8 cellular contexts compared by ENCODE assay signal in the genomic region with DNA sequence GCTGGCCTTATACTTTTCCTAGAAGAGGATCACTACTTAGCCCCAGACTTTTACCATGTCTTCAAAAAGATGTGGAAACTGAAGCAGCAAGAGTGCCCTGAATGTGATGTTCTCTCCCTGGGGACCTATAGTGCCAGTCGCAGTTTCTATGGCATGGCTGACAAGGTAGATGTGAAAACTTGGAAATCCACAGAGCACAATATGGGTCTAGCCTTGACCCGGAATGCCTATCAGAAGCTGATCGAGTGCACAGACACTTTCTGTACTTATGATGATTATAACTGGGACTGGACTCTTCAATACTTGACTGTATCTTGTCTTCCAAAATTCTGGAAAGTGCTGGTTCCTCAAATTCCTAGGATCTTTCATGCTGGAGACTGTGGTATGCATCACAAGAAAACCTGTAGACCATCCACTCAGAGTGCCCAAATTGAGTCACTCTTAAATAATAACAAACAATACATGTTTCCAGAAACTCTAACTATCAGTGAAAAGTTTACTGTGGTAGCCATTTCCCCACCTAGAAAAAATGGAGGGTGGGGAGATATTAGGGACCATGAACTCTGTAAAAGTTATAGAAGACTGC. TPM values are rescaled to one million over a fixed set of nuclear protein-coding genes. Genes with fewer than 3 reads are reported as not detected.
DNase-seq lines count a peak whose midpoint lies in the region; FAIRE-seq and TF ChIP-seq lines count a peak whose summit lies in the region.

No MANE protein-coding gene starts in this region.

- CTCF ChIA-PET in AG04450 (lab: Charles Lee) (interaction anchor here (2.6 to 3.3 kb wide), 2 partner anchors 12 kb away, joined by 17 to 19 read pairs; a partner anchor contains a TSS), MCF 10A (lab: Yijun Ruan, JAX) (interaction anchor here (0.6 to 2.3 kb wide), 6 partner anchors 10 to 938 kb away, joined by 3 to 10 read pairs (median 4); a partner anchor contains a TSS)

- FAIRE-seq in H54 (lab: Jason Lieb, UNC), result no peak

- H3K4me1 ChIP-seq in muscle layer of duodenum (ENCODE audit: control insufficient read depth in 1 of 2, insufficient read depth in 2 of 2, low read length in 2 of 2), result peaks cover 18 to 25% of the 10 kb centered on the region in 2 donors

- peak overlapping the region; percentile 99 for H3K4me3 Mint-ChIP-seq in MCF 10A (ENCODE audit: unreplicated experiment)

- BruUV-seq in MCF 10A (replicated peaks; lab: Mats Ljungman, UMichigan), result TSS peak; percentile 61

- H3K9me3 ChIP-seq in AG04450 (ENCODE audit: control insufficient read depth, insufficient read depth, low read length), result no peaks in the 10 kb centered on the region; the same call in 1 of the 2 replicates
- H3K9me3 ChIP-seq in muscle layer of duodenum (ENCODE audit: control insufficient read depth in 1 of 2, low read length in 2 of 2), result no peaks in the 10 kb centered on the region

- DNase-seq in AG04450 (ENCODE audit: low read depth, low spot score) (no peak), HT-29 (ENCODE audit: low spot score) (peak; percentile 30), MCF 10A (ENCODE audit: unreplicated experiment) (no peak), H54 (ENCODE audit: insufficient read length, low spot score) (no peak), D341Med (ENCODE audit: low spot score) (no peak), NOMO-1 treated with dmso at 0.1 percent for 144 hours (lab: John Stamatoyannopoulos, UW; ENCODE audit: unreplicated experiment) (no peak), NK-92 (lab: John Stamatoyannopoulos, UW; ENCODE audit: unreplicated experiment) (no peak)

- peaks cover 74% of the 10 kb centered on the region for H3K36me3 Mint-ChIP-seq in MCF 10A (ENCODE audit: insufficient read depth, unreplicated experiment)

- TF ChIP-seq CTCF in AG04450 (IDR thresholded peaks at IDR 0.05; ENCODE audit: low read depth, low read length) (no peak), MCF 10A (IDR thresholded peaks at IDR 0.05; ENCODE audit: unreplicated experiment) (no peak)

- H3K27me3 Mint-ChIP-seq in MCF 10A (ENCODE audit: insufficient read depth, unreplicated experiment), result no peaks in the 10 kb centered on the region

- H3K27ac Mint-ChIP-seq in MCF 10A (ENCODE audit: low read depth, unreplicated experiment), result peak overlapping the region; percentile 99

- intact Hi-C loops in MCF 10A (cut with micrococcal nuclease), result loop anchor here (5.0 kb wide), 1 partner anchor 160 kb away; no protein-coding TSS in a partner anchor

- H3K27ac ChIP-seq in AG04450 (ENCODE audit: low read depth, low read length) (no peak overlapping the region), muscle layer of duodenum (ENCODE audit: low read length) (peak overlapping the region; percentile 40)

- H3K4me1 Mint-ChIP-seq in MCF 10A (ENCODE audit: insufficient read depth, unreplicated experiment), result peaks cover 27% of the 10 kb centered on the region

- H3K9me3 Mint-ChIP-seq in MCF 10A (ENCODE audit: unreplicated experiment), result no peaks in the 10 kb centered on the region

- peaks cover 5 to 13% of the 10 kb centered on the region in 2 donors for H3K36me3 ChIP-seq in muscle layer of duodenum (ENCODE audit: control insufficient read depth in 1 of 2, insufficient read depth in 2 of 2, low read length in 2 of 2)

- POLR2A ChIA-PET in AG04450 (lab: Yijun Ruan, JAX), result interaction anchor here (2.5 kb wide), 1 partner anchor 36 kb away, joined by 21 read pairs; a partner anchor contains a TSS
- POLR2A ChIA-PET in MCF 10A (lab: Yijun Ruan, JAX), result interaction anchor here (0.9 to 8.1 kb wide), 9 partner anchors 11 to 150 kb away, joined by 3 to 280 read pairs (median 7); a partner anchor contains a TSS

- no peak for TF ChIP-seq POLR2A in H54 (IDR thresholded peaks at IDR 0.05; ENCODE audit: low read depth, low read length)

- H3K4me3 ChIP-seq in AG04450 (ENCODE audit: low read depth, low read length) (peak overlapping the region; percentile 93), muscle layer of duodenum (ENCODE audit: low read depth in 1 of 2, low read length in 2 of 2) (peak overlapping the region; percentile 90 to 96)

- H3K27me3 ChIP-seq in AG04450 (ENCODE audit: control insufficient read depth, insufficient read depth, low read length) (no peaks in the 10 kb centered on the region), muscle layer of duodenum (ENCODE audit: low read depth, low read length) (no peaks in the 10 kb centered on the region)

RNA-seq across cellular contexts. Expression of a gene that starts 1.5 kb away (rescaled TPM):
- 47.5 and 54.7 TPM in 2 replicates for polyA plus RNA-seq in AG04450 (2011; rRNA removed)
- polyA minus RNA-seq in AG04450 (2011; rRNA and poly(A)+ RNA removed), result 25.8 and 31.1 TPM in 2 replicates
- 35.5 and 36.5 TPM in 2 replicates for total RNA-seq in HT-29 (2014; rRNA removed; shearing (Covaris generic))
- 43.8 and 44.3 TPM in 2 replicates for total RNA-seq in MCF 10A (2022)

RNA-seq across cellular contexts. Expression of a gene that starts 1.7 kb away (rescaled TPM):
- 272 and 295 TPM in 2 replicates for polyA plus RNA-seq in AG04450 (2011; rRNA removed)
- polyA minus RNA-seq in AG04450 (2011; rRNA and poly(A)+ RNA removed), result 68.1 and 81.9 TPM in 2 replicates
- total RNA-seq in HT-29 (2014; rRNA removed; shearing (Covaris generic)), result 114 and 130 TPM in 2 replicates
- total RNA-seq in MCF 10A (2022), result 257 and 299 TPM in 2 replicates

RNA-seq across cellular contexts. Expression of a gene that starts 12.9 kb away (rescaled TPM):
- 6.6 and 9.1 TPM in 2 replicates for polyA plus RNA-seq in AG04450 (2011; rRNA removed)
- 1.7 and 3.0 TPM in 2 replicates for polyA minus RNA-seq in AG04450 (2011; rRNA and poly(A)+ RNA removed)
- total RNA-seq in HT-29 (2014; rRNA removed; shearing (Covaris generic)), result 23.0 and 24.9 TPM in 2 replicates
- 6.8 and 9.9 TPM in 2 replicates for total RNA-seq in MCF 10A (2022)

RNA-seq across cellular contexts. Expression of a gene that starts 23.4 kb away (rescaled TPM):
- polyA plus RNA-seq in AG04450 (2011; rRNA removed), result 9.8 and 12.8 TPM in 2 replicates
- polyA minus RNA-seq in AG04450 (2011; rRNA and poly(A)+ RNA removed), result 3.1 and 5.9 TPM in 2 replicates
- 26.4 and 28.6 TPM in 2 replicates for total RNA-seq in HT-29 (2014; rRNA removed; shearing (Covaris generic))
- 17.0 and 19.8 TPM in 2 replicates for total RNA-seq in MCF 10A (2022)

RNA-seq across cellular contexts. Expression of a gene that starts 35.9 kb away (rescaled TPM):
- 3,597 and 3,950 TPM in 2 replicates for polyA plus RNA-seq in AG04450 (2011; rRNA removed)
- 758 and 830 TPM in 2 replicates for polyA minus RNA-seq in AG04450 (2011; rRNA and poly(A)+ RNA removed)
- total RNA-seq in HT-29 (2014; rRNA removed; shearing (Covaris generic)), result 1,194 and 1,378 TPM in 2 replicates
- 1,499 and 1,837 TPM in 2 replicates for total RNA-seq in MCF 10A (2022)
